Comparison of ENCODE assay signal across 1 cellular context in genomic region chr12:102565555-102565954, GRCh38.
TF ChIP-seq lines count a peak whose summit lies in the region.

No MANE protein-coding gene starts in this region.

TF ChIP-seq in IMR-90, 13 proteins besides CTCF, POLR2A, EP300 and RAD21 (continued from another document):
- TF ChIP-seq SMC3 (IDR thresholded peaks at IDR 0.05; ENCODE audit: low read depth, low read length), result no peak
TF ChIP-seq in IMR-90: peak in this region for 0.
